In the genomic region with DNA sequence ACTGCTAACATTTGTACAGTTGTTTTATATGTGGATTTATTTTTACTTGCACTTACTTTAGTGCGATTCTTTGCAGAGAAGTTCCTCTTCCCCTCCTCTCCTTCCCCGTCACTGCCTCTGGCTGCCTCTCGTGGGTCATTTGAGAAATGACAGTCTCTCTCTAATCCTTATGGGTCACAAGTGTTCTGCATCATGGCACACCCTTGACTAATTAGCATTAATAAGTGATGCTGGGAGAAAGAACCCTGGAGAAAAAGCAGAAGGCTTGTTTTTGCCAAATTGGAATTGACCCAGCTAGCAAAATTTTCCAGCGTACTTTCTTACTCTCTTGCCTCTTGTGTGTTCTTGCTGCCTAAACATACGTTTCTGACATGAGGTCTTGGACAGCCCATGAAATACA, we compare ENCODE assay signal across 7 cellular contexts.
DNase-seq lines count a peak whose midpoint lies in the region; ATAC-seq and TF ChIP-seq lines count a peak whose summit lies in the region.

No MANE protein-coding gene starts in this region.

- H3K4me3 Mint-ChIP-seq in CD4-positive, alpha-beta memory T cell: no peak overlapping the region
- H3K4me3 Mint-ChIP-seq in natural killer cell treated with Interleukin-12 subunit alpha and Interleukin-12 subunit beta and Interleukin-15 and Interleukin-18, amount 100 ng/mL, for 72 hours: no peak overlapping the region

- no peaks in the 10 kb centered on the region for H3K27me3 ChIP-seq in CD4-positive, alpha-beta memory T cell (ENCODE audit: insufficient read depth, low read length)

- peaks cover 10 to 22% (median 15%) of the 10 kb centered on the region in 4 donors for H3K4me1 Mint-ChIP-seq in CD4-positive, alpha-beta memory T cell
- peaks cover 16 to 20% of the 10 kb centered on the region in 2 donors for H3K4me1 Mint-ChIP-seq in natural killer cell treated with Interleukin-12 subunit alpha and Interleukin-12 subunit beta and Interleukin-15 and Interleukin-18, amount 100 ng/mL, for 72 hours (ENCODE audit: low read depth in 2 of 2)

- no peaks in the 10 kb centered on the region for H3K36me3 Mint-ChIP-seq in CD4-positive, alpha-beta memory T cell
- no peaks in the 10 kb centered on the region for H3K36me3 Mint-ChIP-seq in natural killer cell treated with Interleukin-12 subunit alpha and Interleukin-12 subunit beta and Interleukin-15 and Interleukin-18, amount 100 ng/mL, for 72 hours

- ATAC-seq in GM19452 (IDR thresholded peaks at IDR 0.05; ENCODE audit: unreplicated experiment) (peak; percentile 31), sciatic nerve (peak; percentile 76)
- ATAC-seq in natural killer cell treated with Interleukin-12 subunit alpha and Interleukin-12 subunit beta and Interleukin-15 and Interleukin-18, amount 100 ng/mL, for 72 hours: no peak

- POLR2A ChIA-PET in CD4-positive, alpha-beta memory T cell (lab: Charles Lee; ENCODE audit: partially characterized antibody): no interaction called here

- no peak overlapping the region for H3K4me3 ChIP-seq in foreskin fibroblast (ENCODE audit: low read depth in 1 of 2, low read length in 2 of 2)
- no peak overlapping the region for H3K4me3 ChIP-seq in CD4-positive, alpha-beta memory T cell (ENCODE audit: low read length in 2 of 2)

- no peak overlapping the region for H3K27ac ChIP-seq in CD4-positive, alpha-beta memory T cell (ENCODE audit: low read depth, low read length)

- no peaks in the 10 kb centered on the region for H3K9me3 ChIP-seq in CD4-positive, alpha-beta memory T cell (ENCODE audit: control insufficient read depth in 1 of 2, low read length in 2 of 2)

- H3K36me3 ChIP-seq in CD4-positive, alpha-beta memory T cell (ENCODE audit: insufficient read depth, low read length): no peaks in the 10 kb centered on the region

- peak; percentile 39 for DNase-seq in OCI-M1 (lab: John Stamatoyannopoulos, UW)
- DNase-seq in foreskin fibroblast: peak; percentile 13 to 52
- DNase-seq in sciatic nerve (ENCODE audit: low spot score): no peak
- DNase-seq in CD4-positive, alpha-beta memory T cell: no peak
- no peak for DNase-seq in natural killer cell treated with Interleukin-12 subunit alpha and Interleukin-12 subunit beta and Interleukin-15 and Interleukin-18, amount 100 ng/mL, for 72 hours (ENCODE audit: low spot score)
- no peak for DNase-seq in HT-29 (ENCODE audit: low spot score)

- H3K9me3 Mint-ChIP-seq in CD4-positive, alpha-beta memory T cell: peaks cover 0 to 3% (median 0%) of the 10 kb centered on the region in 8 donors
- no peaks in the 10 kb centered on the region for H3K9me3 Mint-ChIP-seq in natural killer cell treated with Interleukin-12 subunit alpha and Interleukin-12 subunit beta and Interleukin-15 and Interleukin-18, amount 100 ng/mL, for 72 hours

- H3K27ac Mint-ChIP-seq in CD4-positive, alpha-beta memory T cell: peak overlapping the region in 2 of 7 donors; percentile 16 to 62
- peak overlapping the region in 1 of 2 donors; percentile 82 for H3K27ac Mint-ChIP-seq in natural killer cell treated with Interleukin-12 subunit alpha and Interleukin-12 subunit beta and Interleukin-15 and Interleukin-18, amount 100 ng/mL, for 72 hours

- peaks cover 6 to 9% of the 10 kb centered on the region in 2 donors for H3K27me3 Mint-ChIP-seq in CD4-positive, alpha-beta memory T cell
- peaks cover 13 to 15% of the 10 kb centered on the region in 2 donors for H3K27me3 Mint-ChIP-seq in natural killer cell treated with Interleukin-12 subunit alpha and Interleukin-12 subunit beta and Interleukin-15 and Interleukin-18, amount 100 ng/mL, for 72 hours

- no peak for TF ChIP-seq CTCF in foreskin fibroblast (IDR thresholded peaks at IDR 0.05; ENCODE audit: low read depth, low read length)

- CTCF ChIA-PET in CD4-positive, alpha-beta memory T cell (lab: Charles Lee; ENCODE audit: partially characterized antibody): no interaction called here

- H3K4me1 ChIP-seq in CD4-positive, alpha-beta memory T cell (ENCODE audit: insufficient read depth, low read length): peaks cover 16% of the 10 kb centered on the region

- intact Hi-C loops in sciatic nerve (cut with DNase I): no loop called here
- intact Hi-C loops in CD4-positive, alpha-beta memory T cell (cut with micrococcal nuclease): loop anchor here (1.0 kb wide), 1 partner anchor 302 kb away; a partner anchor contains a TSS

Comparison
In these comparisons a context has a peak if more than half of its experiments do, and no peak if none do; other contexts are left out.
1. ATAC-seq: peak in GM19452 (single experiment) and sciatic nerve (single experiment); none in natural killer cell treated with Interleukin-12 subunit alpha and Interleukin-12 subunit beta and Interleukin-15 and Interleukin-18, amount 100 ng/mL, for 72 hours (0 of 2).
2. DNase-seq: peak in OCI-M1 (single experiment) and foreskin fibroblast (2 of 2); none in sciatic nerve (single experiment), CD4-positive, alpha-beta memory T cell (0 of 5), natural killer cell treated with Interleukin-12 subunit alpha and Interleukin-12 subunit beta and Interleukin-15 and Interleukin-18, amount 100 ng/mL, for 72 hours (single experiment) and HT-29 (single experiment).